Comparison of ENCODE assay signal across 8 cellular contexts in genomic region chr5:134464988-134465855, GRCh38. TPM values are rescaled to one million over a fixed set of nuclear protein-coding genes. Genes with fewer than 3 reads are reported as not detected.
A peak's percentile ranks its signal among the peaks of the same experiment; 100 is the strongest.
DNase-seq lines count a peak whose midpoint lies in the region; ATAC-seq and TF ChIP-seq lines count a peak whose summit lies in the region.

No MANE protein-coding gene starts in this region.

- DNase-seq in activated CD8-positive, alpha-beta T cell treated with anti-CD3 and anti-CD28 coated beads, Interleukin-2, amount 10 ng/mL, durations not matched to agents 7 days and 5 days, result no peak
- peak in 1 of 2 donors; percentile 86 for DNase-seq in vagina (ENCODE audit: extremely low spot score in 2 of 2)
- no peak for DNase-seq in endothelial cell (ENCODE audit: low spot score)
- DNase-seq in NCI-H345 treated with DMSO at 0.1 percent for 48 hours (lab: John Stamatoyannopoulos, UW; ENCODE audit: unreplicated experiment), result no peak
- DNase-seq in NCI-H1694 treated with DMSO at 0.1 percent for 48 hours (lab: John Stamatoyannopoulos, UW), result no peak

- no peaks in the 10 kb centered on the region for H3K9me3 Mint-ChIP-seq in activated CD8-positive, alpha-beta T cell treated with anti-CD3 and anti-CD28 coated beads, Interleukin-2, amount 10 ng/mL, durations not matched to agents 7 days and 5 days (ENCODE audit: insufficient read depth)
- H3K9me3 Mint-ChIP-seq in endothelial cell (ENCODE audit: unreplicated experiment), result no peaks in the 10 kb centered on the region

- H3K9me3 ChIP-seq in liver (ENCODE audit: control insufficient read depth in 4 of 4, low read length in 3 of 4) (no peaks in the 10 kb centered on the region), vagina (no peaks in the 10 kb centered on the region)

- H3K4me3 Mint-ChIP-seq in activated CD8-positive, alpha-beta T cell treated with anti-CD3 and anti-CD28 coated beads, Interleukin-2, amount 10 ng/mL, durations not matched to agents 7 days and 5 days, result peak overlapping the region; percentile 76
- no peak overlapping the region for H3K4me3 Mint-ChIP-seq in endothelial cell (ENCODE audit: unreplicated experiment)

- peaks cover 4% of the 10 kb centered on the region for H3K27me3 Mint-ChIP-seq in activated CD8-positive, alpha-beta T cell treated with anti-CD3 and anti-CD28 coated beads, Interleukin-2, amount 10 ng/mL, durations not matched to agents 7 days and 5 days (ENCODE audit: low read depth)
- peaks cover 5% of the 10 kb centered on the region for H3K27me3 Mint-ChIP-seq in endothelial cell (ENCODE audit: unreplicated experiment)

- H3K4me1 Mint-ChIP-seq in activated CD8-positive, alpha-beta T cell treated with anti-CD3 and anti-CD28 coated beads, Interleukin-2, amount 10 ng/mL, durations not matched to agents 7 days and 5 days (ENCODE audit: low read depth), result peaks cover 22% of the 10 kb centered on the region
- peaks cover 3% of the 10 kb centered on the region for H3K4me1 Mint-ChIP-seq in endothelial cell (ENCODE audit: unreplicated experiment)

- peak overlapping the region in 1 of 2 donors; percentile 8 for H3K9ac ChIP-seq in liver (ENCODE audit: low read depth in 1 of 2, low read length in 2 of 2)

- H3K27me3 ChIP-seq in liver (ENCODE audit: control insufficient read depth in 4 of 4, insufficient read depth in 4 of 4, low read length in 3 of 4) (no peaks in the 10 kb centered on the region), vagina (no peaks in the 10 kb centered on the region)

- peak in 1 of 2 donors; percentile 60 for TF ChIP-seq RAD21 in liver (IDR thresholded peaks at IDR 0.05)

- POLR2A ChIA-PET in activated CD8-positive, alpha-beta T cell treated with anti-CD3 and anti-CD28 coated beads, Interleukin-2, amount 10 ng/mL, durations not matched to agents 7 days and 5 days (lab: Charles Lee), result interaction anchor here (0.8 to 1.9 kb wide), 7 partner anchors 11 to 95 kb away, joined by 3 to 31 read pairs (median 4); partner anchors contain the start of genes JADE2 and UBE2B

- TF ChIP-seq CTCF in liver (IDR thresholded peaks at IDR 0.05; ENCODE audit: low read depth, low read length, missing input control), result no peak
- TF ChIP-seq CTCF in vagina (IDR thresholded peaks at IDR 0.05), result no peak
- no peak for TF ChIP-seq CTCF in endothelial cell (IDR thresholded peaks at IDR 0.05; ENCODE audit: unreplicated experiment)

- H3K36me3 Mint-ChIP-seq in activated CD8-positive, alpha-beta T cell treated with anti-CD3 and anti-CD28 coated beads, Interleukin-2, amount 10 ng/mL, durations not matched to agents 7 days and 5 days (ENCODE audit: low read depth), result no peaks in the 10 kb centered on the region
- H3K36me3 Mint-ChIP-seq in endothelial cell (ENCODE audit: low read depth, unreplicated experiment), result no peaks in the 10 kb centered on the region

- peaks cover 9 to 24% (median 16%) of the 10 kb centered on the region in 4 donors for H3K4me1 ChIP-seq in liver (ENCODE audit: control insufficient read depth in 4 of 4, insufficient read depth in 4 of 4, low read length in 3 of 4)
- peaks cover 23% of the 10 kb centered on the region for H3K4me1 ChIP-seq in vagina

- ATAC-seq in GM18517 (IDR thresholded peaks at IDR 0.05; ENCODE audit: unreplicated experiment), result peak; percentile 37
- ATAC-seq in HG02798 (IDR thresholded peaks at IDR 0.05; ENCODE audit: poor library complexity, unreplicated experiment), result peak; percentile 34
- ATAC-seq in activated CD8-positive, alpha-beta T cell treated with anti-CD3 and anti-CD28 coated beads, Interleukin-2, amount 10 ng/mL, durations not matched to agents 7 days and 5 days, result no peak

- H3K27ac ChIP-seq in liver (ENCODE audit: low read depth in 1 of 2, low read length in 2 of 2) (peak overlapping the region; percentile 93 to 98), vagina (peak overlapping the region; percentile 96)

- H3K36me3 ChIP-seq in liver (ENCODE audit: control insufficient read depth in 4 of 4, insufficient read depth in 3 of 4, low read depth in 1 of 4, low read length in 3 of 4), result no peaks in the 10 kb centered on the region
- H3K36me3 ChIP-seq in vagina, result no peaks in the 10 kb centered on the region

- intact Hi-C loops in vagina (cut with DNase I), result loop anchor here (5.0 kb wide), 1 partner anchor 47 kb away; no protein-coding TSS in a partner anchor

- H3K27ac Mint-ChIP-seq in activated CD8-positive, alpha-beta T cell treated with anti-CD3 and anti-CD28 coated beads, Interleukin-2, amount 10 ng/mL, durations not matched to agents 7 days and 5 days, result no peak overlapping the region
- H3K27ac Mint-ChIP-seq in endothelial cell (ENCODE audit: unreplicated experiment), result no peak overlapping the region

- H3K4me3 ChIP-seq in liver (ENCODE audit: low read depth in 1 of 3, low read length in 3 of 3) (peak overlapping the region in 1 of 3 donors; percentile 64), vagina (peak overlapping the region; percentile 53 to 61)

- CTCF ChIA-PET in activated CD8-positive, alpha-beta T cell treated with anti-CD3 and anti-CD28 coated beads, Interleukin-2, amount 10 ng/mL, durations not matched to agents 7 days and 5 days (lab: Charles Lee), result interaction anchor here (1.1 to 1.8 kb wide), 5 partner anchors 29 to 122 kb away, joined by 3 to 15 read pairs (median 5); partner anchors contain the start of gene CDKN2AIPNL

- WGBS in liver, result 23% methylated on average over 14 of the region's 14 CpGs

- no peak for TF ChIP-seq POLR2A in vagina (IDR thresholded peaks at IDR 0.05)

TF ChIP-seq in liver, 16 proteins besides CTCF, POLR2A, EP300 and RAD21:
- no peak for TF ChIP-seq TAF1 (conservative IDR thresholded peaks at IDR 0.05)
- peak; percentile 51 for TF ChIP-seq HNF4G (IDR thresholded peaks at IDR 0.05)
- TF ChIP-seq HNF4A (conservative IDR thresholded peaks at IDR 0.05), result peak; percentile 84 to 89
- TF ChIP-seq SP1 (IDR thresholded peaks at IDR 0.05), result peak; percentile 86
- peak; percentile 78 to 89 for TF ChIP-seq RXRA (IDR thresholded peaks at IDR 0.05)
- no peak for TF ChIP-seq MAX (IDR thresholded peaks at IDR 0.05)
- TF ChIP-seq NR2F2 (IDR thresholded peaks at IDR 0.05), result peak; percentile 69
- TF ChIP-seq FOXA2 (IDR thresholded peaks at IDR 0.05), result no peak
- no peak for TF ChIP-seq ZBTB33 (IDR thresholded peaks at IDR 0.05)

RNA-seq across cellular contexts. Expression of gene CDKN2AIPNL, which starts 53.5 kb away (rescaled TPM):
- total RNA-seq in activated CD8-positive, alpha-beta T cell treated with anti-CD3 and anti-CD28 coated beads, Interleukin-2, amount 10 ng/mL, durations not matched to agents 7 days and 5 days, result 10 to 100 TPM; 31.3 to 32.5 TPM
- total RNA-seq in liver (10 to 100 TPM in 1 of 2 donors, 1 to 10 TPM in 1; 7.8 to 10.8 TPM), vagina (18.4 TPM), endothelial cell (ENCODE audit: unreplicated experiment) (26.2 TPM)
- 10 to 100 TPM in 1 of 2 donors, 1 to 10 TPM in 1; 7.2 to 13.3 TPM for polyA plus RNA-seq in liver
